1 cellular context compared by ENCODE assay signal in the genomic region with DNA sequence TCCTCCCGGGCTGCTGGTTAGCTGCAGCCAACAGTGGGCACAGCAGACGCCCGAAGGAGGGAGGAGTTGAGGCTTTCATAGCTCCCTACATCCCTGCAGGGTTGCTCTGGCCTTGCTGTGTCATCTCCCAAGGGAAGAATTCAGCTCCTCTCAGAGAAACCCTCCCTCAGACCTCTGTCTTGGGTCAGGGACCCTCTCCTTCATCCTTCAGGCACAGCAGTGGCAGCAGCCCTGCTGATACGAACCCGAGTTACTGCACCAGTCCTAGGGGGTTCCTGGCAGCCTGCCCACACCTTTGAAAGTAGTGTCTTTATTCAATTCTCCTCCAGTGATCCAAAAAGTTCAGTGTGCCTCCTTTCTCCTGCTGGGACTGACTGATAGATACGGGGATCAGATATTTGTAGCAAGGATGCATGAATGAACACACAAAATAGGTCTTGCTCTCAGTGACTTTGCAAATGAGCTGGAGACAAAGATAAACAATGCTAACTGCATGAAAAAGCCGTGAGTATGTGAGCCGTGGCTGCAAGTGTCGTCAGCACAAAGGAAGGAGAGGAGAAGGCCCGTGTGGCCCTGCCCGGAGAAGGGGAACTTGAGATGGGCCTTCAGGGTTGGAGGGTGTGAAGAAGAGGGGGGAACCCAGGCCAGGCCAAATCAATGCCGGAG.
TF ChIP-seq lines count a peak whose summit lies in the region.

No MANE protein-coding gene starts in this region.

TF ChIP-seq in A549, 52 proteins besides CTCF, POLR2A, EP300 and RAD21 (continued from another document):
- TF ChIP-seq, protein P1, sequence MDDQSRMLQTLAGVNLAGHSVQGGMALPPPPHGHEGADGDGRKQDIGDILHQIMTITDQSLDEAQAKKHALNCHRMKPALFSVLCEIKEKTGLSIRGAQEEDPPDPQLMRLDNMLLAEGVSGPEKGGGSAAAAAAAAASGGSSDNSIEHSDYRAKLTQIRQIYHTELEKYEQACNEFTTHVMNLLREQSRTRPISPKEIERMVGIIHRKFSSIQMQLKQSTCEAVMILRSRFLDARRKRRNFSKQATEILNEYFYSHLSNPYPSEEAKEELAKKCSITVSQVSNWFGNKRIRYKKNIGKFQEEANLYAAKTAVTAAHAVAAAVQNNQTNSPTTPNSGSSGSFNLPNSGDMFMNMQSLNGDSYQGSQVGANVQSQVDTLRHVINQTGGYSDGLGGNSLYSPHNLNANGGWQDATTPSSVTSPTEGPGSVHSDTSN (IDR thresholded peaks at IDR 0.05), result no peak
- TF ChIP-seq EHMT2 (IDR thresholded peaks at IDR 0.05; ENCODE audit: low read depth) (no peak), HOXB5 (CRISPR knock-in tag; IDR thresholded peaks at IDR 0.05) (no peak), TFCP2L1 (CRISPR knock-in tag; IDR thresholded peaks at IDR 0.05) (no peak), RCOR1 (IDR thresholded peaks at IDR 0.05; ENCODE audit: low read depth, low read length) (no peak)
